26 cellular contexts compared by ENCODE assay signal in genomic region chr18:47316924-47317323, GRCh38.
"Had no signal": no experiment of that assay in that cellular context is flagged by ENCODE, and none has a peak within 500 bp of the region (broad histone marks: within the 10 kb centered on the region; RNA-seq: fewer than 3 reads in every experiment).

No MANE protein-coding gene starts in this region.

- H3K36me3 ChIP-seq: stomach, suprapubic skin, thoracic aorta, thyroid gland, tibial artery, tibial nerve, transverse colon, upper lobe of left lung, upper lobe of right lung, uterus, vagina had no signal

- H3K27me3 ChIP-seq: stomach, suprapubic skin, testis, thyroid gland, tibial artery, tibial nerve, transverse colon, upper lobe of left lung, upper lobe of right lung, uterus, vagina had no signal

- H3K9me3 ChIP-seq: stomach, suprapubic skin, testis, thoracic aorta, thyroid gland, tibial artery, tibial nerve, transverse colon, upper lobe of left lung, upper lobe of right lung, uterus, vagina had no signal

- ATAC-seq: stimulated activated effector memory CD8-positive, alpha-beta T cell treated with anti-CD3 and anti-CD28 coated beads, Interleukin-12 subunit alpha, Interleukin-12 subunit beta, amount 100 ng/mL, for 72 hours; stimulated activated memory B cell treated with anti-CD40 and anti-IgM and Interleukin-4, amounts not matched to agents 10 μg/mL and 1 μg/mL and 100 μg/mL, for 72 hours; stimulated activated naive B cell treated with anti-CD40 and anti-IgM and Interleukin-4, amounts not matched to agents 10 μg/mL and 1 μg/mL and 100 μg/mL, for 72 hours; stimulated activated naive CD8-positive, alpha-beta T cell treated with anti-CD3 and anti-CD28 coated beads, Interleukin-15, amount 100 ng/mL, for 72 hours; stimulated activated naive CD8-positive, alpha-beta T cell treated with anti-CD3 and anti-CD28 coated beads, Interleukin-15, Interleukin-2, amounts not matched to agents 100 U/mL and 50 U/mL, for 24 hours; upper lobe of right lung had no signal

- H3K4me1 ChIP-seq: stomach, suprapubic skin, testis, thyroid gland, tibial artery, tibial nerve, transverse colon, upper lobe of left lung, upper lobe of right lung, uterus, vagina had no signal

- H3K4me3 ChIP-seq: stomach, suprapubic skin, testis, thoracic aorta, thyroid gland, tibial artery, tibial nerve, transverse colon, upper lobe of left lung, upper lobe of right lung, uterus, vagina had no signal

- DNase-seq: stimulated activated CD4-positive, alpha-beta T cell treated with anti-CD3 and anti-CD28 coated beads, Interleukin-2, amount 100 ng/mL, for 48 hours; stimulated activated CD4-positive, alpha-beta T cell treated with anti-CD3 and anti-CD28 coated beads, Interleukin-4, amount 100 ng/mL, for 1 hour; stimulated activated CD4-positive, alpha-beta T cell treated with anti-CD3 and anti-CD28 coated beads, Interleukin-4, amount 100 ng/mL, for 24 hours; stimulated activated CD4-positive, alpha-beta T cell treated with anti-CD3 and anti-CD28 coated beads, Interleukin-4, amount 100 ng/mL, for 4 hours; stimulated activated CD8-positive, alpha-beta memory T cell treated with anti-CD3 and anti-CD28 coated beads, Interleukin-4, amount 100 ng/mL, for 48 hours; stimulated activated naive B cell treated with anti-CD40 and anti-IgM and Interleukin-4, amounts not matched to agents 10 μg/mL and 1 μg/mL and 100 μg/mL, for 72 hours; stimulated activated naive CD4-positive, alpha-beta T cell; stimulated activated naive CD4-positive, alpha-beta T cell treated with Interleukin-2 at 50 U/mL for 16 hours; stimulated activated naive CD8-positive, alpha-beta T cell treated with anti-CD3 and anti-CD28 coated beads, Interleukin-15, amount 100 ng/mL, for 72 hours; stimulated activated naive CD8-positive, alpha-beta T cell treated with anti-CD3 and anti-CD28 coated beads, Interleukin-15, Interleukin-2, amounts not matched to agents 100 U/mL and 50 U/mL, for 24 hours; stomach; substantia nigra; testis; thyroid gland; tibial artery; transverse colon; trophoblast cell; upper lobe of right lung; uterus had no signal

- H3K27ac ChIP-seq: stomach, suprapubic skin, testis, thoracic aorta, thyroid gland, tibial artery, tibial nerve, transverse colon, upper lobe of left lung, upper lobe of right lung, uterus, vagina had no signal
